Comparison of ENCODE assay signal across 5 cellular contexts in the genomic region with DNA sequence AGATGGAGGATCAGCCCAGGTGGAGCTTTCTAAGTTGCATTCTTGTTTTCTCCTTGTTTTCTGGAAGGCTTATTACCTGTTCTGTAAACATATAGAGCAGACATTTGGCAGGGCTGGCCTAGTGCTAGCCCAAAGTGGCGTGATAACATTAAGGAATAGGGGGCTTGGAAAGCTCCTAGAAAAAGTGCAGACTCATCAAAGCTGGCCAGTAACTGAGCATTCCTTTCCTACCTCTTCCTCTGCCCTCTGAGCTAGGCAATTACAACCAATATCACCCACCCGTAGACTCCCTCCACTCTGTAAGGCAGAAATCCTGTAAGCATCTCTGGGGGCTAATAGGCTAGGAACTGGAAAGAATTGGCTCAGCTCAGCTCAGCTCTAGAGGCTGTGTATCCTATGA. TPM values are rescaled to one million over a fixed set of nuclear protein-coding genes. Genes with fewer than 3 reads are reported as not detected.
"Had no signal": no experiment of that assay in that cellular context is flagged by ENCODE, and none has a peak within 500 bp of the region (broad histone marks: within the 10 kb centered on the region; RNA-seq: fewer than 3 reads in every experiment).

No MANE protein-coding gene starts in this region.

RNA-seq across cellular contexts. Expression of a gene that starts 7.5 kb away (rescaled TPM):
- total RNA-seq: HepG2, HT-29, HT1080, IMR-90 had no signal
- polyA plus RNA-seq: HepG2, IgD-negative memory B cell, IMR-90 had no signal

RNA-seq across cellular contexts. Expression of a gene that starts 44.8 kb away (rescaled TPM):
- total RNA-seq: HepG2, HT-29, IMR-90 had no signal
- polyA plus RNA-seq: HepG2, IgD-negative memory B cell, IMR-90 had no signal
